Comparison of ENCODE assay signal across 8 cellular contexts in the genomic region with DNA sequence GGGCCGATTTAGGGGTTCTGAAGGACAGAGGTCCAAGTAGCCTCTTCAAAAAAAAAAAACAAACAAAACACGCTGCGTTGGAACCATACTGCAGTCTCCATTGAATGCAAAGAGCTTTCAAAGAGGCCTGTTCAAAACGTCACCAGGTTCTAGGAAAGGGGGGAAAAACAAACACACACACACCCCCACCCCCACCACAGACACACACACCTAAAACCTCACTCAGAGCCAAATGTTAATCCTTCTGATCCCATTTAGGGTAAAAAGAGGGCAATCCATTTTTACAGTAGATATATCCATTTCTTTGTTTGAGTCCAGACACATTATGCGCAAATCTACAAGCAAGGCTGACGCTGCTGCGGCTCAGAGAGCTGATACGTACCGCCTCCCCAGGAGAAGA. TPM values are rescaled to one million over a fixed set of nuclear protein-coding genes. Genes with fewer than 3 reads are reported as not detected.
DNase-seq lines count a peak whose midpoint lies in the region; ATAC-seq, FAIRE-seq and TF ChIP-seq lines count a peak whose summit lies in the region.

No MANE protein-coding gene starts in this region.

- intact Hi-C loops in dorsolateral prefrontal cortex (cut with DNase I), result loop anchor here in 1 of 2 donors (5.0 to 10.0 kb wide), 2 partner anchors 90 to 248 kb away; a partner anchor contains a TSS
- intact Hi-C loops in ovary (cut with DNase I), result no loop called here

- H3K9me3 ChIP-seq in ovary, result no peaks in the 10 kb centered on the region

- no peaks in the 10 kb centered on the region for H3K36me3 ChIP-seq in GM06990 (ENCODE audit: control insufficient read depth, insufficient read depth, low read length)
- H3K36me3 ChIP-seq in ovary, result no peaks in the 10 kb centered on the region

- H3K4me3 ChIP-seq in GM06990 (replicated peaks; ENCODE audit: low read depth, low read length), result peak overlapping the region; percentile 75
- peak overlapping the region in 58 of 59 donors; percentile 45 to 83 (median 71) for H3K4me3 ChIP-seq in dorsolateral prefrontal cortex
- peak overlapping the region; percentile 43 for H3K4me3 ChIP-seq in ovary

- TF ChIP-seq POLR2A in ovary (IDR thresholded peaks at IDR 0.05), result no peak

- TF ChIP-seq CTCF in GM06990 (IDR thresholded peaks at IDR 0.05; ENCODE audit: insufficient read depth, low read length, poor library complexity, severe bottlenecking) (no peak), dorsolateral prefrontal cortex (IDR thresholded peaks at IDR 0.05 in 54 of 56, conservative IDR thresholded peaks at IDR 0.05 in 2 of 56; ENCODE audit: low read depth in 1 of 56, partially characterized antibody in 56 of 56) (no peak), ovary (IDR thresholded peaks at IDR 0.05) (no peak)

- DNase-seq in GM06990 (ENCODE audit: extremely low read depth, insufficient read length), result no peak
- peak; percentile 52 for DNase-seq in NCI-H82 (lab: John Stamatoyannopoulos, UW)
- no peak for DNase-seq in dorsolateral prefrontal cortex
- no peak for DNase-seq in ovary
- no peak for DNase-seq in NOMO-1 treated with dmso at 0.1 percent for 144 hours (lab: John Stamatoyannopoulos, UW; ENCODE audit: unreplicated experiment)
- DNase-seq in frontal cortex (ENCODE audit: low spot score in 2 of 2), result no peak
- no peak for DNase-seq in DMS 273 (lab: John Stamatoyannopoulos, UW; ENCODE audit: unreplicated experiment)

- H3K27me3 ChIP-seq in GM06990 (replicated peaks; ENCODE audit: control insufficient read depth, insufficient read depth, low read length) (no peaks in the 10 kb centered on the region), dorsolateral prefrontal cortex (peaks cover 0 to 34% (median 2%) of the 10 kb centered on the region in 45 donors), ovary (no peaks in the 10 kb centered on the region)

- no peaks in the 10 kb centered on the region for H3K4me1 ChIP-seq in ovary (ENCODE audit: insufficient read depth)

- no peak for ATAC-seq in GM19452 (IDR thresholded peaks at IDR 0.05; ENCODE audit: unreplicated experiment)

- H3K27ac ChIP-seq in dorsolateral prefrontal cortex, result peak overlapping the region in 44 of 59 donors; percentile 21 to 98 (median 92)
- H3K27ac ChIP-seq in ovary, result peak overlapping the region; percentile 87 to 89

- FAIRE-seq in frontal cortex (lab: Jason Lieb, UNC), result no peak

- 32 to 48% (median 46%) methylated on average over 9 of the region's 9 CpGs for WGBS in ovary, 3 donors

- TF ChIP-seq EP300 in ovary (IDR thresholded peaks at IDR 0.05), result no peak

RNA-seq across cellular contexts. Expression of a gene that starts 1.4 kb away (rescaled TPM):
- total RNA-seq in dorsolateral prefrontal cortex (10 to 100 TPM; 11.2 to 39.9 (median 29.2) TPM), ovary (10 to 100 TPM in 3 of 7 donors, 1 to 10 TPM in 4; 7.5 to 12.5 (median 9.5) TPM), frontal cortex (15.1 TPM)
- 10 to 100 TPM in 1 of 2 donors, 1 to 10 TPM in 1; 4.9 to 10.1 TPM for polyA plus RNA-seq in ovary

RNA-seq across cellular contexts. Expression of a gene that starts 30.4 kb away (rescaled TPM):
- total RNA-seq in dorsolateral prefrontal cortex (10 to 100 TPM; 27.7 to 49.8 (median 39.2) TPM), ovary (10 to 100 TPM; 25.0 to 40.1 (median 30.2) TPM), frontal cortex (22.4 TPM)
- polyA plus RNA-seq in ovary, result 10 to 100 TPM; 29.8 to 86.0 TPM

RNA-seq across cellular contexts. Expression of a gene that starts 39.6 kb away (rescaled TPM):
- total RNA-seq in dorsolateral prefrontal cortex (10 to 100 TPM; 15.1 to 38.0 (median 28.0) TPM), ovary (10 to 100 TPM; 18.9 to 27.3 (median 22.1) TPM), frontal cortex (35.1 TPM)
- polyA plus RNA-seq in ovary, result 10 to 100 TPM; 22.9 to 51.9 TPM
